In the genomic region with DNA sequence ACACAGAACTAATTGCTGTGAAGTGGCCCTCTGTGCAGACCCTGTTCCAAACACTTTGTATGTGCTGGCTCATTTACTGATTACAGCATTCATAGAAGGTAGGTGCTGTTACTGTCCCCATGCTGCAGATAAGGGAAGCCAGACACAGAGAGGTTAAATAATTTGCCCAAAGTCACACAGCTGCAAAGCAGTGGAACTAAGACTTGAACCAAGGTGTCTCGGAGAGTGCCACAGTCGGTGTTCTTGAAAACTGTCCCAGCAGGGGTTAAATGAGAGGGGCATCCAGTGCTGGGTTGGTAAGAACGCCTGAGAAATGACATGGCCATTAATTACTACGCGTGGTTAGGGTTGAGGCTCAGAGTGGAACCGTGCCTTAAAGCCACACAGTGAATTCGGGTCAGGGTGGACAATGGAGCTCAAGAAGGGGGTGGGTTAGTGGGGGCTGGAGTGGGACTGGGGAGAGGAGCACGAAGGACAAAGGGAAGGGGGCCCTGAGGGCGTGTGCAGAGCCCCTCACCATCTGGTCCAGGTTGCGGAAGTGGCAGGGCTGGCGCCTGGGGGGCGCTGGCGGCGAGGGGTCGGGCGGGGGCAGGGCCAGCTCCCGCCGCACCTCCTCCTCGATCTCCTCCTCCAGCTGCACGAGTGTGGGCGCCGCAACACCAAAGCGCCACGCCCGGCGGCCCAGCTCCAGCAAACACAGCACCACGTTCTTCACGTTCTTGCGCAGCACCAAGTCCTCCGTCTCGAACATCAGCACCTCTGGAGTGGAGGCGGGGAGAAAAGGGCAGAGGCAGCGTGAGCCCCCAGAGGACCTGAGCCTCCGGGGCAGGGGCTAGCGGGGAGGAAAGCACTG, we compare ENCODE assay signal across 12 cellular contexts. TPM values are rescaled to one million over a fixed set of nuclear protein-coding genes. Genes with fewer than 3 reads are reported as not detected.
DNase-seq lines count a peak whose midpoint lies in the region; ATAC-seq and TF ChIP-seq lines count a peak whose summit lies in the region.
"Had no signal": no experiment of that assay in that cellular context is flagged by ENCODE, and none has a peak within 500 bp of the region (broad histone marks: within the 10 kb centered on the region; RNA-seq: fewer than 3 reads in every experiment).

No MANE protein-coding gene starts in this region.

- H3K9me1 ChIP-seq in IMR-90 (ENCODE audit: insufficient read depth, low read length), result no peaks in the 10 kb centered on the region

- H3K4me1 Mint-ChIP-seq in progenitor cell of endocrine pancreas (ENCODE audit: low read depth) (peaks cover 2% of the 10 kb centered on the region), endothelial cell (ENCODE audit: unreplicated experiment) (peaks cover 4% of the 10 kb centered on the region)

- 10% methylated on average over 10 of the region's 35 CpGs; no CpG with 5 or more reads in 1 of the 2 experiments for WGBS in IMR-90 (ENCODE audit: extremely low coverage in 2 of 2, insufficient read length in 1 of 2), 2 experiments
- WGBS in suprapubic skin, result 14% methylated on average over 13 of the region's 35 CpGs

- H3K4me3 Mint-ChIP-seq in progenitor cell of endocrine pancreas (ENCODE audit: low read depth) (peak overlapping the region; percentile 26), endothelial cell (ENCODE audit: unreplicated experiment) (no peak overlapping the region)
- H3K4me3 Mint-ChIP-seq: activated B cell treated with CpG ODN at 0.5 μM for 24 hours had no signal

- dilution Hi-C loops in IMR-90 (cut with HindIII; ENCODE audit: low sequenced_read_pairs, unreplicated experiment), result no loop called here

- no peak overlapping the region for H2AK5ac ChIP-seq in IMR-90 (ENCODE audit: low read depth, low read length)

- DNase-seq in NCI-H82 (lab: John Stamatoyannopoulos, UW) (peak; percentile 41), NCI-H82 treated with DMSO at 0.1 percent for 48 hours (lab: John Stamatoyannopoulos, UW; ENCODE audit: unreplicated experiment) (no peak), IMR-90 (peak; percentile 20), ecto neural progenitor cell (ENCODE audit: low spot score) (peak; percentile 77), progenitor cell of endocrine pancreas (ENCODE audit: low spot score, unreplicated experiment) (no peak), T1000 (lab: John Stamatoyannopoulos, UW) (no peak), suprapubic skin (ENCODE audit: low spot score in 2 of 2) (no peak), endothelial cell (ENCODE audit: low spot score) (no peak)
- DNase-seq: activated B cell treated with CpG ODN at 0.5 μM for 24 hours; CD4-positive, CD25-positive, alpha-beta regulatory T cell; NCI-H774; pancreas had no signal

- H2BK20ac ChIP-seq in IMR-90 (ENCODE audit: low read depth, low read length), result no peak overlapping the region

- H3K36me3 Mint-ChIP-seq in progenitor cell of endocrine pancreas (ENCODE audit: insufficient read depth) (no peaks in the 10 kb centered on the region), endothelial cell (ENCODE audit: low read depth, unreplicated experiment) (no peaks in the 10 kb centered on the region)
- H3K36me3 Mint-ChIP-seq: CD4-positive, CD25-positive, alpha-beta regulatory T cell had no signal

- no peak overlapping the region; a peak in 1 of 4 replicates for H4K8ac ChIP-seq in IMR-90 (ENCODE audit: low read depth in 2 of 2, low read length in 2 of 2)

- no peak overlapping the region for H2BK120ac ChIP-seq in IMR-90 (ENCODE audit: low read depth, low read length)

- TF ChIP-seq CTCF in IMR-90 (conservative IDR thresholded peaks at IDR 0.05; ENCODE audit: low read depth, low read length) (no peak), progenitor cell of endocrine pancreas (IDR thresholded peaks at IDR 0.05; ENCODE audit: unreplicated experiment) (no peak), suprapubic skin (IDR thresholded peaks at IDR 0.05) (no peak), endothelial cell (IDR thresholded peaks at IDR 0.05; ENCODE audit: unreplicated experiment) (no peak)

- POLR2A ChIA-PET in IMR-90 (lab: Charles Lee; ENCODE audit: unreplicated experiment), result interaction anchor here (0.5 kb wide), 1 partner anchor 182 kb away, joined by 4 read pairs; no protein-coding TSS in a partner anchor

- H3K14ac ChIP-seq in IMR-90 (replicated peaks; ENCODE audit: low read depth, low read length), result no peak overlapping the region

- BruUV-seq in IMR-90 (replicated peaks; lab: Mats Ljungman, UMichigan), result no TSS peak

- no peak overlapping the region for H3K27ac Mint-ChIP-seq in progenitor cell of endocrine pancreas
- H3K27ac Mint-ChIP-seq in endothelial cell (ENCODE audit: unreplicated experiment), result no peak overlapping the region
- H3K27ac Mint-ChIP-seq: activated B cell treated with CpG ODN at 0.5 μM for 24 hours; CD4-positive, CD25-positive, alpha-beta regulatory T cell had no signal

- H3K4me1 ChIP-seq in IMR-90 (ENCODE audit: control insufficient read depth, insufficient read depth, low read length) (peaks cover 8% of the 10 kb centered on the region; the same call in 1 of the 2 replicates), suprapubic skin (peaks cover 40% of the 10 kb centered on the region)

- H3K36me3 ChIP-seq in IMR-90 (ENCODE audit: control insufficient read depth, insufficient read depth, low read length), result no peaks in the 10 kb centered on the region
- no peaks in the 10 kb centered on the region for H3K36me3 ChIP-seq in suprapubic skin
- H3K36me3 ChIP-seq: pancreas had no signal

- H3K79me1 ChIP-seq in IMR-90 (ENCODE audit: low read depth in 1 of 2, low read length in 2 of 2), result no peaks in the 10 kb centered on the region

- no peak overlapping the region for H4K91ac ChIP-seq in IMR-90 (ENCODE audit: insufficient read depth, low read depth, low read length)

- intact Hi-C loops in IMR-90 (cut with micrococcal nuclease), result loop anchor here (10.0 kb wide), 2 partner anchors 315 to 505 kb away; a partner anchor contains a TSS

- TF ChIP-seq EP300 in suprapubic skin (IDR thresholded peaks at IDR 0.05), result no peak

- H3K4me3 ChIP-seq in IMR-90 (ENCODE audit: insufficient read depth, low read depth, low read length), result peak overlapping the region; percentile 8; the same call in 1 of the 2 replicates
- no peak overlapping the region for H3K4me3 ChIP-seq in suprapubic skin
- H3K4me3 ChIP-seq: pancreas had no signal

- H3K9me3 Mint-ChIP-seq in progenitor cell of endocrine pancreas (ENCODE audit: low read depth) (no peaks in the 10 kb centered on the region), endothelial cell (ENCODE audit: unreplicated experiment) (no peaks in the 10 kb centered on the region)
- H3K9me3 Mint-ChIP-seq: activated B cell treated with CpG ODN at 0.5 μM for 24 hours; CD4-positive, CD25-positive, alpha-beta regulatory T cell had no signal

- no peak overlapping the region for H4K5ac ChIP-seq in IMR-90 (ENCODE audit: low read depth, low read length)

- ATAC-seq in IMR-90 (ENCODE audit: low read depth), result peak; percentile 49
- ATAC-seq: pancreas had no signal

- H4K20me1 ChIP-seq in IMR-90 (ENCODE audit: insufficient read depth, low read length), result no peaks in the 10 kb centered on the region

- peaks cover 33% of the 10 kb centered on the region for H3K27me3 Mint-ChIP-seq in progenitor cell of endocrine pancreas
- peaks cover 10% of the 10 kb centered on the region for H3K27me3 Mint-ChIP-seq in endothelial cell (ENCODE audit: unreplicated experiment)

- peak overlapping the region; percentile 33; the same call in 1 of the 2 replicates for H3K9ac ChIP-seq in IMR-90 (ENCODE audit: low read depth, low read length)

- H2AFZ ChIP-seq in IMR-90 (replicated peaks; ENCODE audit: low read length, poor library complexity), result peak overlapping the region; percentile 76

- no peak overlapping the region for H3K18ac ChIP-seq in IMR-90 (ENCODE audit: low read depth, low read length)

- H3K9me3 ChIP-seq in IMR-90 (ENCODE audit: control insufficient read depth, insufficient read depth, low read length), result no peaks in the 10 kb centered on the region
- no peaks in the 10 kb centered on the region for H3K9me3 ChIP-seq in suprapubic skin
- H3K9me3 ChIP-seq: pancreas had no signal

- TF ChIP-seq POLR2A in IMR-90 (IDR thresholded peaks at IDR 0.05; ENCODE audit: low read depth, low read length), result no peak
- no peak for TF ChIP-seq POLR2A in suprapubic skin (IDR thresholded peaks at IDR 0.05)

- CTCF ChIA-PET in IMR-90 (lab: Yijun Ruan, JAX), result interaction anchor here (1.0 to 1.8 kb wide), 3 partner anchors 14 to 216 kb away, joined by 3 to 7 read pairs (median 4); no protein-coding TSS in a partner anchor

- no peak overlapping the region for H3K56ac ChIP-seq in IMR-90 (ENCODE audit: extremely low read depth, insufficient read depth, low read length)

- in situ Hi-C loops in IMR-90 (cut with MboI; ENCODE audit: low sequenced_read_pairs), result loop anchor here (25.0 kb wide), 1 partner anchor 387 kb away; a partner anchor contains a TSS

- peak overlapping the region; percentile 33 for H3K4me2 ChIP-seq in IMR-90 (ENCODE audit: low read depth, low read length)

- H3K23ac ChIP-seq in IMR-90 (ENCODE audit: low read depth, low read length), result no peak overlapping the region

- H2AK9ac ChIP-seq in IMR-90 (replicated peaks; ENCODE audit: low read depth, low read length, poor library complexity), result peak overlapping the region; percentile 33

- H2BK5ac ChIP-seq in IMR-90 (ENCODE audit: low read depth, low read length, poor library complexity, severe bottlenecking), result no peak overlapping the region

- no peak overlapping the region for H3K27ac ChIP-seq in IMR-90 (ENCODE audit: insufficient read depth, low read length)
- no peak overlapping the region for H3K27ac ChIP-seq in suprapubic skin
- H3K27ac ChIP-seq: pancreas had no signal

- H3K27me3 ChIP-seq in IMR-90 (ENCODE audit: control insufficient read depth, insufficient read depth, low read length), result peaks cover 50% of the 10 kb centered on the region
- peaks cover 27% of the 10 kb centered on the region for H3K27me3 ChIP-seq in suprapubic skin

- no peak overlapping the region for H3K4ac ChIP-seq in IMR-90 (ENCODE audit: low read depth, low read length)

- no peak for TF ChIP-seq RAD21 in IMR-90 (IDR thresholded peaks at IDR 0.05; ENCODE audit: low read length)

- no peak overlapping the region for H2BK15ac ChIP-seq in IMR-90 (ENCODE audit: low read depth, low read length)

RNA-seq across cellular contexts. Expression of a gene that starts 3.3 kb away (rescaled TPM):
- total RNA-seq in IMR-90 (2012; rRNA removed) (not detected in 2 replicates), progenitor cell of endocrine pancreas (0.10 and 0.11 TPM in 2 replicates), suprapubic skin (under 1 TPM in 2 of 4 donors, not detected in 2; 0.24 to 0.49 TPM), endothelial cell (ENCODE audit: unreplicated experiment) (0.10 TPM)
- polyA plus RNA-seq in IMR-90 (2012; rRNA removed), result 0.02 and 0.03 TPM in 2 replicates
- 0.04 TPM in 1 of 2 replicates, not detected in the other for polyA plus RNA-seq in IMR-90 (2012; cell fraction: cytosol; rRNA removed)
- 0.10 and 0.13 TPM in 2 replicates for polyA plus RNA-seq in IMR-90 (2012; cell fraction: nucleus; rRNA removed; ENCODE audit: low replicate concordance)
- total RNA-seq: activated B cell treated with CpG ODN at 0.5 μM for 24 hours; CD4-positive, CD25-positive, alpha-beta regulatory T cell had no signal
- polyA plus RNA-seq: CD4-positive, CD25-positive, alpha-beta regulatory T cell had no signal

RNA-seq across cellular contexts. Expression of a gene that starts 10.9 kb away (rescaled TPM):
- total RNA-seq in IMR-90 (2012; rRNA removed) (not detected in 2 replicates), progenitor cell of endocrine pancreas (not detected in 2 replicates), suprapubic skin (not detected), endothelial cell (ENCODE audit: unreplicated experiment) (0.90 TPM)
- polyA plus RNA-seq in IMR-90 (2012; rRNA removed), result not detected in 2 replicates
- polyA plus RNA-seq in IMR-90 (2012; cell fraction: cytosol; rRNA removed), result not detected in 2 replicates
- polyA plus RNA-seq in IMR-90 (2012; cell fraction: nucleus; rRNA removed; ENCODE audit: low replicate concordance), result not detected in 2 replicates
- total RNA-seq: activated B cell treated with CpG ODN at 0.5 μM for 24 hours; CD4-positive, CD25-positive, alpha-beta regulatory T cell had no signal
- polyA plus RNA-seq: CD4-positive, CD25-positive, alpha-beta regulatory T cell had no signal

RNA-seq across cellular contexts. Expression of a gene that starts 18.3 kb away (rescaled TPM):
- total RNA-seq in IMR-90 (2012; rRNA removed) (3.6 and 4.7 TPM in 2 replicates), progenitor cell of endocrine pancreas (13.7 and 13.9 TPM in 2 replicates), suprapubic skin (1 to 10 TPM in 3 of 4 donors, under 1 TPM in 1; 0.94 to 2.5 (median 1.9) TPM), endothelial cell (ENCODE audit: unreplicated experiment) (1.7 TPM)
- polyA plus RNA-seq in IMR-90 (2012; rRNA removed), result 4.1 and 4.4 TPM in 2 replicates
- 5.7 and 7.2 TPM in 2 replicates for polyA plus RNA-seq in IMR-90 (2012; cell fraction: cytosol; rRNA removed)
- polyA plus RNA-seq in IMR-90 (2012; cell fraction: nucleus; rRNA removed; ENCODE audit: low replicate concordance), result 5.1 and 10.2 TPM in 2 replicates
- total RNA-seq: CD4-positive, CD25-positive, alpha-beta regulatory T cell had no signal

RNA-seq across cellular contexts. Expression of a gene that starts 45.7 kb away (rescaled TPM):
- total RNA-seq in IMR-90 (2012; rRNA removed) (0.18 TPM in 1 of 2 replicates, not detected in the other), progenitor cell of endocrine pancreas (0.53 TPM in 1 of 2 replicates, not detected in the other), suprapubic skin (100 to 1,000 TPM in 2 of 4 donors, 10 to 100 TPM in 2; 76.4 to 109 (median 91.0) TPM), endothelial cell (ENCODE audit: unreplicated experiment) (10.6 TPM)
- polyA plus RNA-seq in IMR-90 (2012; rRNA removed), result not detected in 2 replicates
- 0.08 TPM in 1 of 2 replicates, not detected in the other for polyA plus RNA-seq in IMR-90 (2012; cell fraction: cytosol; rRNA removed)
- polyA plus RNA-seq in IMR-90 (2012; cell fraction: nucleus; rRNA removed; ENCODE audit: low replicate concordance), result not detected in 2 replicates
- total RNA-seq: activated B cell treated with CpG ODN at 0.5 μM for 24 hours; CD4-positive, CD25-positive, alpha-beta regulatory T cell had no signal

RNA-seq across cellular contexts. Expression of a gene that starts 59.5 kb away (rescaled TPM):
- total RNA-seq in IMR-90 (2012; rRNA removed) (46.8 and 47.2 TPM in 2 replicates), progenitor cell of endocrine pancreas (282 and 287 TPM in 2 replicates), suprapubic skin (100 to 1,000 TPM in 1 of 4 donors, 10 to 100 TPM in 3; 52.0 to 149 (median 58.8) TPM), endothelial cell (ENCODE audit: unreplicated experiment) (188 TPM)
- polyA plus RNA-seq in IMR-90 (2012; rRNA removed), result 69.8 and 98.0 TPM in 2 replicates
- polyA plus RNA-seq in IMR-90 (2012; cell fraction: cytosol; rRNA removed), result 24.8 and 31.2 TPM in 2 replicates
- polyA plus RNA-seq in IMR-90 (2012; cell fraction: nucleus; rRNA removed; ENCODE audit: low replicate concordance), result 16.5 and 67.6 TPM in 2 replicates

Comparison
In these comparisons a context has a peak if more than half of its experiments do, and no peak if none do; other contexts are left out.
1. DNase-seq: peak in NCI-H82 (single experiment), IMR-90 (single experiment) and ecto neural progenitor cell (single experiment); none in NCI-H82 treated with DMSO at 0.1 percent for 48 hours (single experiment), progenitor cell of endocrine pancreas (single experiment), T1000 (single experiment), suprapubic skin (0 of 2) and endothelial cell (single experiment).